In the genomic region with DNA sequence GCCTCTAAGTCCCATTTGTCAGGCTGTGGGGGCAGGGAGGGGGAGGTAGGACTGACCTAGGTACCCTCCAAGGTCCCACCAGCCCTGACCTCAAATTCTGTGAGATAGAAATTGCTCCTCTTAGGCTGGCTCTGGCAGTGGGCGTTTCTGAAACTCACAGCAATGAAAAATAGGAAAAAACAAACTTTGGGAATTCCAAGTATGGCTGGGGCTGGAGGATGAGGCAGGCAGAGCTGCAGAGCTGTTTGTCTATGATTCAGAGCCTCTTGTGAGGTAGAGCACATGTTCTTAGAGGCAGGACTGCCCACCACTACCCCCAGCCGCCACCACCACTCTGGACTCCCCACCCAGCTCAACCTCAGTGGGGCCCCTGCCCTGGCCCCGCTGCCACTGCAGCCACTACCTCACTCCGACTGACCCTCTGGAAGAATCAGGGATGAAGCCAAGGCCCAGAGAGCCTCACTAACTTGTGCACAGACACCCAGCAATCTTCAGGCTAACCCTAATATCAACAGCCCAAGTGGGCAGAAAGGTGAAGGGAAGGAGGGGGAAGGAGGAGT, we compare ENCODE assay signal across 26 cellular contexts.
DNase-seq lines count a peak whose midpoint lies in the region; ATAC-seq and TF ChIP-seq lines count a peak whose summit lies in the region.
"Had no signal": no experiment of that assay in that cellular context is flagged by ENCODE, and none has a peak within 500 bp of the region (broad histone marks: within the 10 kb centered on the region; RNA-seq: fewer than 3 reads in every experiment).

No MANE protein-coding gene starts in this region.

- H3K27ac ChIP-seq in neuronal stem cell (replicated peaks; ENCODE audit: low read length) (no peak overlapping the region), spleen (no peak overlapping the region)
- H3K27ac ChIP-seq: ascending aorta, C4-2B, dorsolateral prefrontal cortex, lower lobe of right lung, SJCRH30 had no signal

- H2BK12ac ChIP-seq in neuronal stem cell (ENCODE audit: low read length) = peak overlapping the region; percentile 41

- no peaks in the 10 kb centered on the region for H3K79me1 ChIP-seq in neuronal stem cell (ENCODE audit: low read depth, low read length)

- no peaks in the 10 kb centered on the region for H3K9me3 Mint-ChIP-seq in activated T-cell treated with anti-CD3 and anti-CD28 coated beads, Interleukin-2, amount 50 U/mL, for 4 hours
- H3K9me3 Mint-ChIP-seq: activated CD4-positive, alpha-beta memory T cell treated with anti-CD3 and anti-CD28 coated beads, Interleukin-2, amount 10 ng/mL, durations not matched to agents 7 days and 5 days; activated naive CD4-positive, alpha-beta T cell treated with anti-CD3 and anti-CD28 coated beads, Interleukin-2, amount 50 U/mL, for 72 hours; central memory CD8-positive, alpha-beta T cell; stimulated activated memory B cell treated with anti-CD40 and anti-IgM and Interleukin-4, amounts not matched to agents 10 μg/mL and 1 μg/mL and 100 μg/mL, for 72 hours had no signal

- no peak overlapping the region for H3K9ac ChIP-seq in neuronal stem cell (ENCODE audit: low read depth, low read length, poor library complexity)

- no peaks in the 10 kb centered on the region for H3K36me3 Mint-ChIP-seq in activated T-cell treated with anti-CD3 and anti-CD28 coated beads, Interleukin-2, amount 50 U/mL, for 4 hours (ENCODE audit: insufficient read depth)
- H3K36me3 Mint-ChIP-seq: activated naive CD4-positive, alpha-beta T cell treated with anti-CD3 and anti-CD28 coated beads, Interleukin-2, amount 50 U/mL, for 72 hours; stimulated activated memory B cell treated with anti-CD40 and anti-IgM and Interleukin-4, amounts not matched to agents 10 μg/mL and 1 μg/mL and 100 μg/mL, for 72 hours had no signal

- no peak overlapping the region for H2AFZ ChIP-seq in neuronal stem cell (ENCODE audit: low read length)

- H2AK5ac ChIP-seq in neuronal stem cell (ENCODE audit: low read depth, low read length) = no peak overlapping the region

- H2BK120ac ChIP-seq in neuronal stem cell (ENCODE audit: low read depth, low read length) = no peak overlapping the region

- H3K4me3 ChIP-seq in fibroblast of villous mesenchyme (ENCODE audit: low read depth, low read length) (no peak overlapping the region), neuronal stem cell (ENCODE audit: low read length in 2 of 2) (no peak overlapping the region), spleen (no peak overlapping the region)
- H3K4me3 ChIP-seq: ascending aorta, dorsolateral prefrontal cortex, lower lobe of right lung, SJCRH30 had no signal

- no peak overlapping the region for H2BK15ac ChIP-seq in neuronal stem cell (ENCODE audit: low read length)

- no peak overlapping the region for H2BK5ac ChIP-seq in neuronal stem cell (ENCODE audit: low read length)

- no peak overlapping the region for H3K14ac ChIP-seq in neuronal stem cell (ENCODE audit: low read length)

- no peak overlapping the region for H4K8ac ChIP-seq in neuronal stem cell (ENCODE audit: low read depth, low read length)

- peak; percentile 39 for DNase-seq in amniotic epithelial cell (ENCODE audit: low read depth)
- DNase-seq in fibroblast of villous mesenchyme (ENCODE audit: low read depth) = peak; percentile 11
- DNase-seq in neuronal stem cell (ENCODE audit: low spot score) = no peak
- peak; percentile 41 for DNase-seq in spleen
- no peak for DNase-seq in NCI-H128 (lab: John Stamatoyannopoulos, UW; ENCODE audit: unreplicated experiment)
- no peak for DNase-seq in activated T-cell treated with anti-CD3 and anti-CD28 coated beads, Interleukin-2, amount 50 U/mL, for 4 hours
- no peak for DNase-seq in activated CD4-positive, CD25-positive, alpha-beta regulatory T cell (lab: John Stamatoyannopoulos, UW)
- no peak for DNase-seq in COR-L47 (lab: John Stamatoyannopoulos, UW)
- DNase-seq: activated CD4-positive, alpha-beta memory T cell treated with anti-CD3 and anti-CD28 coated beads, Interleukin-2, amount 10 ng/mL, durations not matched to agents 7 days and 5 days; DND-41; glutamatergic neuron; KBM-7; kidney; lower lobe of right lung; NCI-H1105 treated with DMSO at 0.1 percent for 48 hours; NCI-H2029; NCI-H226; NCI-H748 treated with DMSO at 0.1 percent for 48 hours; SJCRH30; stimulated activated CD4-positive, alpha-beta T cell treated with anti-CD3 and anti-CD28 coated beads, Interleukin-4, amount 100 ng/mL, for 4 hours had no signal

- WGBS in neuronal stem cell (ENCODE audit: extremely low coverage in 2 of 2, insufficient read length in 2 of 2, insufficient replicate concordance in 1 of 2), 2 donors = no CpG with 5 or more reads among the region's 4 CpGs
- WGBS in spleen, 5 donors = 69 to 89% (median 81%) methylated on average over 2 to 4 of the region's 4 CpGs

- no peak overlapping the region for H3K4me3 Mint-ChIP-seq in activated T-cell treated with anti-CD3 and anti-CD28 coated beads, Interleukin-2, amount 50 U/mL, for 4 hours
- H3K4me3 Mint-ChIP-seq: activated CD4-positive, alpha-beta memory T cell treated with anti-CD3 and anti-CD28 coated beads, Interleukin-2, amount 10 ng/mL, durations not matched to agents 7 days and 5 days; central memory CD8-positive, alpha-beta T cell; stimulated activated memory B cell treated with anti-CD40 and anti-IgM and Interleukin-4, amounts not matched to agents 10 μg/mL and 1 μg/mL and 100 μg/mL, for 72 hours had no signal

- H3K36me3 ChIP-seq in neuronal stem cell (replicated peaks in 1 of 2; ENCODE audit: control insufficient read depth in 2 of 2, insufficient read depth in 2 of 2, low read length in 2 of 2) = no peaks in the 10 kb centered on the region
- no peaks in the 10 kb centered on the region for H3K36me3 ChIP-seq in spleen
- H3K36me3 ChIP-seq: ascending aorta, lower lobe of right lung, SJCRH30 had no signal

- TF ChIP-seq CTCF in fibroblast of villous mesenchyme (IDR thresholded peaks at IDR 0.05; ENCODE audit: insufficient read depth, low read depth, low read length) (no peak), spleen (IDR thresholded peaks at IDR 0.05 in 8 of 11, conservative IDR thresholded peaks at IDR 0.05 in 3 of 11) (no peak)

- H4K91ac ChIP-seq in neuronal stem cell (ENCODE audit: low read depth, low read length, poor library complexity) = no peak overlapping the region

- H3K9me3 ChIP-seq in neuronal stem cell (replicated peaks in 1 of 2; ENCODE audit: control insufficient read depth in 2 of 2, insufficient read depth in 1 of 2, low read depth in 1 of 2, low read length in 2 of 2) = no peaks in the 10 kb centered on the region
- peaks cover 0 to 10% (median 0%) of the 10 kb centered on the region in 8 donors for H3K9me3 ChIP-seq in spleen
- H3K9me3 ChIP-seq: lower lobe of right lung, SJCRH30 had no signal

- no peaks in the 10 kb centered on the region for H3K27me3 Mint-ChIP-seq in activated T-cell treated with anti-CD3 and anti-CD28 coated beads, Interleukin-2, amount 50 U/mL, for 4 hours (ENCODE audit: low read depth)
- H3K27me3 Mint-ChIP-seq: activated CD4-positive, alpha-beta memory T cell treated with anti-CD3 and anti-CD28 coated beads, Interleukin-2, amount 10 ng/mL, durations not matched to agents 7 days and 5 days; central memory CD8-positive, alpha-beta T cell; stimulated activated memory B cell treated with anti-CD40 and anti-IgM and Interleukin-4, amounts not matched to agents 10 μg/mL and 1 μg/mL and 100 μg/mL, for 72 hours had no signal

- no peak overlapping the region for H3K4ac ChIP-seq in neuronal stem cell (ENCODE audit: low read length)

- intact Hi-C loops in spleen (cut with DNase I; ENCODE audit: low total_unique reads) = no loop called here

- no peak overlapping the region for H3K4me2 ChIP-seq in neuronal stem cell (ENCODE audit: insufficient read depth, low read length, poor library complexity, severe bottlenecking)

- no peak overlapping the region for H3K18ac ChIP-seq in neuronal stem cell (ENCODE audit: low read length)

- no peak for ATAC-seq in activated T-cell treated with anti-CD3 and anti-CD28 coated beads, Interleukin-2, amount 50 U/mL, for 4 hours
- ATAC-seq: activated naive CD4-positive, alpha-beta T cell treated with anti-CD3 and anti-CD28 coated beads, Interleukin-2, amount 50 U/mL, for 72 hours; lower lobe of right lung; stimulated activated memory B cell treated with anti-CD40 and anti-IgM and Interleukin-4, amounts not matched to agents 10 μg/mL and 1 μg/mL and 100 μg/mL, for 72 hours had no signal

- peaks cover 5 to 8% of the 10 kb centered on the region in 2 donors for H3K4me1 ChIP-seq in neuronal stem cell (ENCODE audit: control insufficient read depth in 2 of 2, insufficient read depth in 1 of 2, low read depth in 1 of 2, low read length in 2 of 2)
- H3K4me1 ChIP-seq in spleen = no peaks in the 10 kb centered on the region
- H3K4me1 ChIP-seq: lower lobe of right lung, SJCRH30 had no signal

- no peaks in the 10 kb centered on the region for H3K4me1 Mint-ChIP-seq in activated T-cell treated with anti-CD3 and anti-CD28 coated beads, Interleukin-2, amount 50 U/mL, for 4 hours (ENCODE audit: low read depth)
- H3K4me1 Mint-ChIP-seq: activated CD4-positive, alpha-beta memory T cell treated with anti-CD3 and anti-CD28 coated beads, Interleukin-2, amount 10 ng/mL, durations not matched to agents 7 days and 5 days; central memory CD8-positive, alpha-beta T cell; stimulated activated memory B cell treated with anti-CD40 and anti-IgM and Interleukin-4, amounts not matched to agents 10 μg/mL and 1 μg/mL and 100 μg/mL, for 72 hours had no signal

- TF ChIP-seq POLR2A in spleen (IDR thresholded peaks at IDR 0.05) = no peak

- peaks cover 0 to 23% (median 0%) of the 10 kb centered on the region in 3 experiments for H3K27me3 ChIP-seq in neuronal stem cell (ENCODE audit: control insufficient read depth in 3 of 3, insufficient read depth in 3 of 3, low read depth in 1 of 3, low read length in 3 of 3)
- no peaks in the 10 kb centered on the region for H3K27me3 ChIP-seq in spleen (replicated peaks in 1 of 7)
- H3K27me3 ChIP-seq: ascending aorta, SJCRH30 had no signal

- H3K23ac ChIP-seq in neuronal stem cell (ENCODE audit: low read depth, low read length, poor library complexity) = no peak overlapping the region

Comparison
In these comparisons a context has a peak if more than half of its experiments do, and no peak if none do; other contexts are left out.
1. DNase-seq: peak in amniotic epithelial cell (single experiment), fibroblast of villous mesenchyme (single experiment) and spleen (single experiment); none in neuronal stem cell (single experiment), NCI-H128 (single experiment), activated T-cell treated with anti-CD3 and anti-CD28 coated beads, Interleukin-2, amount 50 U/mL, for 4 hours (single experiment), activated CD4-positive, CD25-positive, alpha-beta regulatory T cell (0 of 4) and COR-L47 (single experiment).